In genomic region chr1:209871006-209871405, GRCh38 we compare ENCODE assay signal across 21 cellular contexts. TPM values are rescaled to one million over a fixed set of nuclear protein-coding genes. Genes with fewer than 3 reads are reported as not detected.
A peak's percentile ranks its signal among the peaks of the same experiment; 100 is the strongest.
DNase-seq lines count a peak whose midpoint lies in the region; ATAC-seq, FAIRE-seq and TF ChIP-seq lines count a peak whose summit lies in the region.
"Had no signal": no experiment of that assay in that cellular context is flagged by ENCODE, and none has a peak within 500 bp of the region (broad histone marks: within the 10 kb centered on the region; RNA-seq: fewer than 3 reads in every experiment).

No MANE protein-coding gene starts in this region.

- H4K20me1 ChIP-seq in keratinocyte (ENCODE audit: control insufficient read depth, extremely low read depth, insufficient read depth, low read length) = no peaks in the 10 kb centered on the region

- DNase-seq in LHCN-M2 (ENCODE audit: low read depth) (peak; percentile 40), keratinocyte (ENCODE audit: low read depth, low spot score) (no peak), tibial nerve (ENCODE audit: low spot score in 2 of 2) (no peak), NCI-H510A treated with DMSO at 0.1 percent for 48 hours (lab: John Stamatoyannopoulos, UW) (no peak), lower lobe of right lung (no peak), LoVo (ENCODE audit: low spot score) (no peak)
- DNase-seq: DMS 273 treated with DMSO at 0.1 percent for 48 hours; DND-41; GDM1; MG63; NCI-H1048; NCI-H1436; NCI-H1930; NCI-H345; NCI-H526 treated with DMSO at 0.1 percent for 48 hours; NK-92 treated with Interleukin-12 subunit alpha and Interleukin-12 subunit beta, amount 100 ng/mL, for 24 hours; T-cell had no signal

- WGBS in tibial nerve, 2 donors = 36 to 52% methylated on average over 1 of the region's 1 CpG

- H3K36me3 ChIP-seq in keratinocyte (ENCODE audit: control insufficient read depth in 2 of 2, extremely low read depth in 1 of 2, insufficient read depth in 2 of 2, low read length in 2 of 2) (peaks cover 0 to 4% of the 10 kb centered on the region in 2 experiments), tibial nerve (no peaks in the 10 kb centered on the region), lower lobe of right lung (no peaks in the 10 kb centered on the region)
- H3K36me3 ChIP-seq: MG63 had no signal

- H3K9me3 Mint-ChIP-seq in brain = peaks cover 7 to 19% (median 12%) of the 10 kb centered on the region in 5 experiments

- ATAC-seq in lower lobe of right lung = no peak
- ATAC-seq: Right ventricle myocardium inferior, T-cell had no signal

- peaks cover 59% of the 10 kb centered on the region for H3K4me1 ChIP-seq in keratinocyte (ENCODE audit: control insufficient read depth, extremely low read depth, insufficient read depth, low read length)
- H3K4me1 ChIP-seq in tibial nerve = peaks cover 0 to 44% (median 6%) of the 10 kb centered on the region in 4 donors
- H3K4me1 ChIP-seq in lower lobe of right lung = no peaks in the 10 kb centered on the region

- intact Hi-C loops in lower lobe of right lung (cut with DNase I) = no loop called here

- H3K9me1 ChIP-seq in keratinocyte (ENCODE audit: control insufficient read depth, extremely low read depth, insufficient read depth, low read length) = no peaks in the 10 kb centered on the region

- H3K27ac ChIP-seq in keratinocyte (ENCODE audit: control insufficient read depth, insufficient read depth, low read length) = peak overlapping the region; percentile 99
- peak overlapping the region in 3 of 4 donors; percentile 31 to 83 (median 75) for H3K27ac ChIP-seq in tibial nerve
- H3K27ac ChIP-seq in lower lobe of right lung = no peak overlapping the region
- H3K27ac ChIP-seq: KMS-11 had no signal

- no peaks in the 10 kb centered on the region for H3K9me3 ChIP-seq in keratinocyte (ENCODE audit: control insufficient read depth, low read depth, low read length)
- peaks cover 0 to 11% (median 0%) of the 10 kb centered on the region in 4 donors for H3K9me3 ChIP-seq in tibial nerve
- peaks cover 3% of the 10 kb centered on the region for H3K9me3 ChIP-seq in lower lobe of right lung
- H3K9me3 ChIP-seq: MG63 had no signal

- no peak for FAIRE-seq in keratinocyte (lab: Jason Lieb, UNC)
- FAIRE-seq: RCC 7860 had no signal

- H2AFZ ChIP-seq in keratinocyte (ENCODE audit: control insufficient read depth, low read length) = no peak overlapping the region

- H3K4me2 ChIP-seq in keratinocyte (ENCODE audit: control insufficient read depth, extremely low read depth, insufficient read depth, low read depth, low read length) = no peak overlapping the region
- H3K4me2 ChIP-seq: KMS-11 had no signal

- H3K4me3 ChIP-seq in keratinocyte (ENCODE audit: control insufficient read depth in 2 of 3, extremely low read depth in 1 of 3, insufficient read depth in 2 of 3, low read depth in 1 of 3, low read length in 3 of 3) (no peak overlapping the region), tibial nerve (no peak overlapping the region), lower lobe of right lung (no peak overlapping the region)
- H3K4me3 ChIP-seq: MG63 had no signal

- H3K27me3 ChIP-seq in keratinocyte (ENCODE audit: control insufficient read depth, extremely low read depth, insufficient read depth, low read length) (no peaks in the 10 kb centered on the region), tibial nerve (no peaks in the 10 kb centered on the region), lower lobe of right lung (ENCODE audit: low read depth) (no peaks in the 10 kb centered on the region)
- H3K27me3 ChIP-seq: MG63 had no signal

- H3K36me3 Mint-ChIP-seq in brain = no peaks in the 10 kb centered on the region
- H3K36me3 Mint-ChIP-seq: T-cell had no signal

- no peak overlapping the region for H3K9ac ChIP-seq in keratinocyte (ENCODE audit: control insufficient read depth, extremely low read depth, insufficient read depth, low read length)
- H3K9ac ChIP-seq: KMS-11 had no signal

- dilution Hi-C loops in keratinocyte (cut with MboI; ENCODE audit: extremely low pct_ligation_motif_present, low sequenced_read_pairs) = no loop called here

- TF ChIP-seq POLR2A in tibial nerve (IDR thresholded peaks at IDR 0.05) = no peak

- no peak for TF ChIP-seq EP300 in tibial nerve (IDR thresholded peaks at IDR 0.05)

- TF ChIP-seq CTCF in brain (conservative IDR thresholded peaks at IDR 0.05) (no peak), keratinocyte (optimal IDR thresholded peaks at IDR 0.05 in 1 of 3, IDR thresholded peaks at IDR 0.05 in 1 of 3, conservative IDR thresholded peaks at IDR 0.05 in 1 of 3; ENCODE audit: extremely low read depth in 1 of 3, insufficient read depth in 2 of 3, low read length in 3 of 3) (no peak), tibial nerve (IDR thresholded peaks at IDR 0.05) (no peak), lower lobe of right lung (IDR thresholded peaks at IDR 0.05) (no peak)

- H3K79me2 ChIP-seq in keratinocyte (ENCODE audit: control insufficient read depth, insufficient read depth, low read length) = no peaks in the 10 kb centered on the region

- peaks cover 3% of the 10 kb centered on the region for H3K27me3 Mint-ChIP-seq in brain

- no peak overlapping the region for H3K4me3 Mint-ChIP-seq in brain
- H3K4me3 Mint-ChIP-seq: T-cell had no signal

- H3K4me1 Mint-ChIP-seq in brain = peaks cover 72% of the 10 kb centered on the region
- H3K4me1 Mint-ChIP-seq: T-cell had no signal

- peak overlapping the region in 4 of 5 experiments; percentile 11 to 71 (median 66) for H3K27ac Mint-ChIP-seq in brain
- H3K27ac Mint-ChIP-seq: T-cell had no signal

RNA-seq across cellular contexts. Expression of gene UTP25, which starts 43.2 kb away (rescaled TPM):
- total RNA-seq in LHCN-M2 (2014; rRNA removed) (8.1 and 9.5 TPM in 2 replicates), tibial nerve (1 to 10 TPM; 5.7 to 7.5 (median 6.8) TPM), lower lobe of right lung (6.2 TPM)
- polyA plus RNA-seq in LHCN-M2 (2012) = 5.6 TPM
- polyA plus RNA-seq in brain (ENCODE audit: insufficient read depth, low read depth, low replicate concordance) (3.1 TPM), keratinocyte (12.3 to 13.3 TPM (median 12.4 TPM) in 3 replicates)
- 6.7 TPM for polyA plus RNA-seq in keratinocyte (2011; ENCODE audit: low read depth)
- 5.8 and 11.1 TPM in 2 replicates for polyA plus RNA-seq in keratinocyte (2011; cell fraction: cytosol; rRNA removed)
- 22.9 and 25.9 TPM in 2 replicates for polyA plus RNA-seq in keratinocyte (2011; cell fraction: nucleus; rRNA removed)
- 6.9 and 8.0 TPM in 2 replicates for polyA plus RNA-seq in keratinocyte (2012; ENCODE audit: low replicate concordance)
- 7.6 to 21.0 TPM (median 15.9 TPM) in 3 replicates for polyA minus RNA-seq in keratinocyte
- 3.8 TPM for polyA minus RNA-seq in keratinocyte (2011; cell fraction: cytosol; rRNA and poly(A)+ RNA removed)
- 21.0 and 35.8 TPM in 2 replicates for polyA minus RNA-seq in keratinocyte (2011; cell fraction: nucleus; rRNA and poly(A)+ RNA removed)
